8 cellular contexts compared by ENCODE assay signal in genomic region chr3:52705438-52705687, GRCh38. TPM values are rescaled to one million over a fixed set of nuclear protein-coding genes. Genes with fewer than 3 reads are reported as not detected.
DNase-seq lines count a peak whose midpoint lies in the region; ATAC-seq lines count a peak whose summit lies in the region.

No MANE protein-coding gene starts in this region.

- no peak for DNase-seq in activated CD4-positive, alpha-beta T cell treated with anti-CD3 and anti-CD28 coated beads for 36 hours
- DNase-seq in activated CD4-positive, alpha-beta T cell treated with anti-CD3 and anti-CD28 coated beads, Interleukin-2, amount 50 U/mL, for 48 hours, result no peak
- no peak for DNase-seq in activated T-helper 2 cell treated with anti-CD3 and anti-CD28 coated beads, Interferon-gamma antibody, Interleukin-2, Interleukin-4, amounts not matched to agents 10 μg/mL and 5 μg/mL and 100 μg/mL, durations not matched to agents 14 hours and 24 hours and 36 hours (ENCODE audit: low spot score)
- DNase-seq in immature natural killer cell (no peak), cerebellum (ENCODE audit: low spot score) (no peak), DMS53 treated with DMSO at 0.1 percent for 48 hours (lab: John Stamatoyannopoulos, UW; ENCODE audit: unreplicated experiment) (no peak)

- ATAC-seq in activated CD4-positive, alpha-beta T cell treated with anti-CD3 and anti-CD28 coated beads for 36 hours, result peak; percentile 60
- no peak for ATAC-seq in GM21447 (IDR thresholded peaks at IDR 0.05; ENCODE audit: unreplicated experiment)

- H3K36me3 Mint-ChIP-seq in activated CD4-positive, alpha-beta T cell treated with anti-CD3 and anti-CD28 coated beads for 36 hours (ENCODE audit: low read depth), result peaks cover 22% of the 10 kb centered on the region
- H3K36me3 Mint-ChIP-seq in activated T-helper 2 cell treated with anti-CD3 and anti-CD28 coated beads, Interferon-gamma antibody, Interleukin-2, Interleukin-4, amounts not matched to agents 10 μg/mL and 5 μg/mL and 100 μg/mL, durations not matched to agents 14 hours and 24 hours and 36 hours (ENCODE audit: low read depth), result peaks cover 21% of the 10 kb centered on the region
- no peaks in the 10 kb centered on the region for H3K36me3 Mint-ChIP-seq in immature natural killer cell

- POLR2A ChIA-PET in activated CD4-positive, alpha-beta T cell treated with anti-CD3 and anti-CD28 coated beads for 36 hours (lab: Charles Lee), result interaction anchor here (0.6 to 3.1 kb wide), 8 partner anchors 9 to 463 kb away, joined by 3 to 16 read pairs (median 4); partner anchors contain the start of gene PBRM1

- H3K27me3 Mint-ChIP-seq in activated CD4-positive, alpha-beta T cell treated with anti-CD3 and anti-CD28 coated beads for 36 hours, result no peaks in the 10 kb centered on the region
- H3K27me3 Mint-ChIP-seq in activated T-helper 2 cell treated with anti-CD3 and anti-CD28 coated beads, Interferon-gamma antibody, Interleukin-2, Interleukin-4, amounts not matched to agents 10 μg/mL and 5 μg/mL and 100 μg/mL, durations not matched to agents 14 hours and 24 hours and 36 hours (ENCODE audit: low read depth), result no peaks in the 10 kb centered on the region
- H3K27me3 Mint-ChIP-seq in immature natural killer cell (ENCODE audit: low read depth in 3 of 3), result peaks cover 0 to 3% (median 0%) of the 10 kb centered on the region in 3 donors

- H3K4me1 Mint-ChIP-seq in activated CD4-positive, alpha-beta T cell treated with anti-CD3 and anti-CD28 coated beads for 36 hours, result peaks cover 28% of the 10 kb centered on the region
- peaks cover 24% of the 10 kb centered on the region for H3K4me1 Mint-ChIP-seq in activated T-helper 2 cell treated with anti-CD3 and anti-CD28 coated beads, Interferon-gamma antibody, Interleukin-2, Interleukin-4, amounts not matched to agents 10 μg/mL and 5 μg/mL and 100 μg/mL, durations not matched to agents 14 hours and 24 hours and 36 hours (ENCODE audit: low read depth)
- H3K4me1 Mint-ChIP-seq in immature natural killer cell, result peaks cover 34 to 39% of the 10 kb centered on the region in 2 donors

- peak overlapping the region; percentile 83 for H3K27ac ChIP-seq in temporal lobe (ENCODE audit: low read depth, low read length)

- peak overlapping the region; percentile 90 for H3K27ac Mint-ChIP-seq in activated CD4-positive, alpha-beta T cell treated with anti-CD3 and anti-CD28 coated beads for 36 hours
- peak overlapping the region; percentile 86 for H3K27ac Mint-ChIP-seq in activated T-helper 2 cell treated with anti-CD3 and anti-CD28 coated beads, Interferon-gamma antibody, Interleukin-2, Interleukin-4, amounts not matched to agents 10 μg/mL and 5 μg/mL and 100 μg/mL, durations not matched to agents 14 hours and 24 hours and 36 hours
- H3K27ac Mint-ChIP-seq in immature natural killer cell, result peak overlapping the region; percentile 91 to 95 (median 94)

- CTCF ChIA-PET in activated CD4-positive, alpha-beta T cell treated with anti-CD3 and anti-CD28 coated beads for 36 hours (lab: Charles Lee), result interaction anchor here (0.5 to 1.6 kb wide), 3 partner anchors 14 to 93 kb away, joined by 3 to 5 read pairs (median 4); no protein-coding TSS in a partner anchor

- no peaks in the 10 kb centered on the region for H3K9me3 Mint-ChIP-seq in activated CD4-positive, alpha-beta T cell treated with anti-CD3 and anti-CD28 coated beads for 36 hours (ENCODE audit: low read depth)
- no peaks in the 10 kb centered on the region for H3K9me3 Mint-ChIP-seq in activated T-helper 2 cell treated with anti-CD3 and anti-CD28 coated beads, Interferon-gamma antibody, Interleukin-2, Interleukin-4, amounts not matched to agents 10 μg/mL and 5 μg/mL and 100 μg/mL, durations not matched to agents 14 hours and 24 hours and 36 hours
- no peaks in the 10 kb centered on the region for H3K9me3 Mint-ChIP-seq in immature natural killer cell

- peak overlapping the region; percentile 89 for H3K4me3 Mint-ChIP-seq in activated CD4-positive, alpha-beta T cell treated with anti-CD3 and anti-CD28 coated beads for 36 hours
- H3K4me3 Mint-ChIP-seq in activated T-helper 2 cell treated with anti-CD3 and anti-CD28 coated beads, Interferon-gamma antibody, Interleukin-2, Interleukin-4, amounts not matched to agents 10 μg/mL and 5 μg/mL and 100 μg/mL, durations not matched to agents 14 hours and 24 hours and 36 hours (ENCODE audit: low read depth), result peak overlapping the region; percentile 96
- peak overlapping the region; percentile 93 to 95 (median 94) for H3K4me3 Mint-ChIP-seq in immature natural killer cell

- intact Hi-C loops in activated CD4-positive, alpha-beta T cell treated with anti-CD3 and anti-CD28 coated beads for 36 hours (cut with DNase I, micrococcal nuclease), result loop anchor here (1.0 to 10.0 kb wide), 8 partner anchors 35 to 1314 kb away; partner anchors contain the start of genes STIMATE (in 2 of the 2), NEK4 (in 1 of the 2), POC1A (in 1 of the 2) and RBM15B (in 1 of the 2)
- intact Hi-C loops in activated T-helper 2 cell treated with anti-CD3 and anti-CD28 coated beads, Interferon-gamma antibody, Interleukin-2, Interleukin-4, amounts not matched to agents 10 μg/mL and 5 μg/mL and 100 μg/mL, durations not matched to agents 14 hours and 24 hours and 36 hours (cut with micrococcal nuclease), result loop anchor here (2.0 kb wide), 1 partner anchor 169 kb away; the partner anchor contains the start of gene UQCC5

RNA-seq across cellular contexts. Expression of gene GLT8D1, which starts 0.2 kb away (rescaled TPM):
- 10 to 100 TPM; 35.2 to 38.0 TPM for total RNA-seq in activated CD4-positive, alpha-beta T cell treated with anti-CD3 and anti-CD28 coated beads for 36 hours
- 37.6 and 38.7 TPM in 2 replicates for total RNA-seq in activated T-helper 2 cell treated with anti-CD3 and anti-CD28 coated beads, Interferon-gamma antibody, Interleukin-2, Interleukin-4, amounts not matched to agents 10 μg/mL and 5 μg/mL and 100 μg/mL, durations not matched to agents 14 hours and 24 hours and 36 hours
- polyA plus RNA-seq in immature natural killer cell, result 10 to 100 TPM; 72.7 to 81.9 (median 73.5) TPM
- total RNA-seq in temporal lobe (54.3 TPM), cerebellum (60.0 TPM)

RNA-seq across cellular contexts. Expression of gene SPCS1, which starts 0.5 kb away (rescaled TPM):
- 100 to 1,000 TPM; 111 to 120 TPM for total RNA-seq in activated CD4-positive, alpha-beta T cell treated with anti-CD3 and anti-CD28 coated beads for 36 hours
- 124 and 125 TPM in 2 replicates for total RNA-seq in activated T-helper 2 cell treated with anti-CD3 and anti-CD28 coated beads, Interferon-gamma antibody, Interleukin-2, Interleukin-4, amounts not matched to agents 10 μg/mL and 5 μg/mL and 100 μg/mL, durations not matched to agents 14 hours and 24 hours and 36 hours
- 100 to 1,000 TPM; 261 to 411 (median 304) TPM for polyA plus RNA-seq in immature natural killer cell
- total RNA-seq in temporal lobe (23.8 TPM), cerebellum (31.2 TPM)

RNA-seq across cellular contexts. Expression of gene GNL3, which starts 19.5 kb away (rescaled TPM):
- total RNA-seq in activated CD4-positive, alpha-beta T cell treated with anti-CD3 and anti-CD28 coated beads for 36 hours, result 100 to 1,000 TPM; 206 to 218 TPM
- 226 and 235 TPM in 2 replicates for total RNA-seq in activated T-helper 2 cell treated with anti-CD3 and anti-CD28 coated beads, Interferon-gamma antibody, Interleukin-2, Interleukin-4, amounts not matched to agents 10 μg/mL and 5 μg/mL and 100 μg/mL, durations not matched to agents 14 hours and 24 hours and 36 hours
- polyA plus RNA-seq in immature natural killer cell, result 10 to 100 TPM; 27.4 to 43.3 (median 28.0) TPM
- 67.4 TPM for total RNA-seq in temporal lobe
- total RNA-seq in cerebellum, result 50.2 TPM

RNA-seq across cellular contexts. Expression of gene PBRM1, which starts 19.6 kb away (rescaled TPM):
- 10 to 100 TPM; 57.6 to 59.8 TPM for total RNA-seq in activated CD4-positive, alpha-beta T cell treated with anti-CD3 and anti-CD28 coated beads for 36 hours
- 60.4 and 66.3 TPM in 2 replicates for total RNA-seq in activated T-helper 2 cell treated with anti-CD3 and anti-CD28 coated beads, Interferon-gamma antibody, Interleukin-2, Interleukin-4, amounts not matched to agents 10 μg/mL and 5 μg/mL and 100 μg/mL, durations not matched to agents 14 hours and 24 hours and 36 hours
- polyA plus RNA-seq in immature natural killer cell, result 100 to 1,000 TPM in 1 of 3 donors, 10 to 100 TPM in 2; 52.4 to 116 (median 66.4) TPM
- total RNA-seq in temporal lobe (180 TPM), cerebellum (157 TPM)
